In the genomic region with DNA sequence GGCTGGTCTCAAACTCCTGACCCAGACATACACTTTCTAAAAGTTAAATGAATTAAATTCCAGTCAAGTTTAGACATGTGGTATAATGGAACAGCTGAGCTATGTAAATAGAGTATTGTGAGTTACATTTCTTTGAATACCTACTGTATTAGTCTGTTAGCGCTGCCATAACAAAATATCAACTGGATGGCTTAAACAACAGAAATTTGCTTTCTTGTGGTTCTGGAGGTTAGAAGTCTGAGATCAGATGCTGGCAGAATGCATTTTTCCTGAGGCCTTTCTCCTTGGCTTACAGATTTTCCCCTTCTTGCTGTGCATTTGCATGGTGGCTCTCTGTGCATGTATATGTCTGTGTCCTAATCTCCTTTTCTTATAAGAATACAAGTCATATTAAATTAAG, we compare ENCODE assay signal across 29 cellular contexts.
"Had no signal": no experiment of that assay in that cellular context is flagged by ENCODE, and none has a peak within 500 bp of the region (broad histone marks: within the 10 kb centered on the region; RNA-seq: fewer than 3 reads in every experiment).

No MANE protein-coding gene starts in this region.

- H3K36me3 ChIP-seq: adrenal gland, gastroesophageal sphincter, thoracic aorta, uterus had no signal

- H3K27me3 Mint-ChIP-seq: activated CD4-positive, alpha-beta T cell treated with anti-CD3 and anti-CD28 coated beads for 36 hours; activated CD8-positive, alpha-beta memory T cell treated with anti-CD3 and anti-CD28 coated beads, Interleukin-2, amount 10 ng/mL, durations not matched to agents 7 days and 5 days; activated naive CD8-positive, alpha-beta T cell treated with anti-CD3 and anti-CD28 coated beads for 36 hours; stimulated activated naive CD8-positive, alpha-beta T cell treated with anti-CD3 and anti-CD28 coated beads, Interleukin-15, Interleukin-2, amounts not matched to agents 100 ng/mL and 50 ng/mL, for 24 hours; T-cell; type B pancreatic cell had no signal

- H3K4me3 Mint-ChIP-seq: activated CD4-positive, alpha-beta T cell treated with anti-CD3 and anti-CD28 coated beads for 36 hours; activated CD8-positive, alpha-beta memory T cell treated with anti-CD3 and anti-CD28 coated beads, Interleukin-2, amount 10 ng/mL, durations not matched to agents 7 days and 5 days; activated CD8-positive, alpha-beta T cell treated with anti-CD3 and anti-CD28 coated beads, Interleukin-2, amount 10 ng/mL, durations not matched to agents 7 days and 5 days; activated naive CD4-positive, alpha-beta T cell treated with anti-CD3 and anti-CD28 coated beads for 36 hours; activated naive CD8-positive, alpha-beta T cell treated with anti-CD3 and anti-CD28 coated beads for 36 hours; central memory CD8-positive, alpha-beta T cell; natural killer cell treated with Interleukin-12 subunit alpha and Interleukin-12 subunit beta and Interleukin-15 and Interleukin-18, amount 100 ng/mL, for 72 hours; stimulated activated naive CD8-positive, alpha-beta T cell treated with anti-CD3 and anti-CD28 coated beads, Interleukin-15, Interleukin-2, amounts not matched to agents 100 ng/mL and 50 ng/mL, for 24 hours; T-cell; type B pancreatic cell had no signal

- H3K4me3 ChIP-seq: adrenal gland, gastroesophageal sphincter, thoracic aorta, uterus had no signal

- H3K9me3 Mint-ChIP-seq: activated naive CD4-positive, alpha-beta T cell treated with anti-CD3 and anti-CD28 coated beads for 36 hours; central memory CD8-positive, alpha-beta T cell; natural killer cell treated with Interleukin-12 subunit alpha and Interleukin-12 subunit beta and Interleukin-15 and Interleukin-18, amount 100 ng/mL, for 72 hours; T-cell; type B pancreatic cell had no signal

- H3K27me3 ChIP-seq: adrenal gland, gastroesophageal sphincter, uterus had no signal

- H3K4me1 ChIP-seq: adrenal gland, gastroesophageal sphincter, uterus had no signal

- DNase-seq: activated CD4-positive, alpha-beta T cell treated with anti-CD3 and anti-CD28 coated beads for 36 hours; activated CD4-positive, CD25-positive, alpha-beta regulatory T cell; activated CD8-positive, alpha-beta memory T cell treated with anti-CD3 and anti-CD28 coated beads, Interleukin-2, amount 10 ng/mL, durations not matched to agents 7 days and 5 days; activated CD8-positive, alpha-beta T cell treated with anti-CD3 and anti-CD28 coated beads, Interleukin-2, amount 10 ng/mL, durations not matched to agents 7 days and 5 days; activated effector memory CD4-positive, alpha-beta T cell treated with anti-CD3 and anti-CD28 coated beads, Interleukin-2, amount 50 U/mL, for 16 hours; activated naive CD4-positive, alpha-beta T cell treated with anti-CD3 and anti-CD28 coated beads for 36 hours; activated naive CD8-positive, alpha-beta T cell treated with anti-CD3 and anti-CD28 coated beads for 36 hours; activated T-cell treated with anti-CD3 and anti-CD28 coated beads for 4 hours; adrenal gland; aorta; effector CD8-positive, alpha-beta T cell; erythroblast; head of caudate nucleus; hippocampal formation; mesenchymal stem cell; posterior cingulate gyrus; right cardiac atrium; stimulated activated CD4-positive, alpha-beta T cell treated with anti-CD3 and anti-CD28 coated beads, Interleukin-12 subunit alpha, Interleukin-12 subunit beta, amount 100 ng/mL, for 4 hours; stimulated activated CD4-positive, alpha-beta T cell treated with anti-CD3 and anti-CD28 coated beads, Interleukin-4, amount 100 ng/mL, for 1 hour; T-cell; uterus had no signal

- H3K9me3 ChIP-seq: adrenal gland, gastroesophageal sphincter, thoracic aorta, uterus had no signal

- H3K27ac Mint-ChIP-seq: activated CD4-positive, alpha-beta T cell treated with anti-CD3 and anti-CD28 coated beads for 36 hours; activated CD8-positive, alpha-beta memory T cell treated with anti-CD3 and anti-CD28 coated beads, Interleukin-2, amount 10 ng/mL, durations not matched to agents 7 days and 5 days; activated CD8-positive, alpha-beta T cell treated with anti-CD3 and anti-CD28 coated beads, Interleukin-2, amount 10 ng/mL, durations not matched to agents 7 days and 5 days; activated naive CD4-positive, alpha-beta T cell treated with anti-CD3 and anti-CD28 coated beads for 36 hours; activated naive CD8-positive, alpha-beta T cell treated with anti-CD3 and anti-CD28 coated beads for 36 hours; natural killer cell treated with Interleukin-12 subunit alpha and Interleukin-12 subunit beta and Interleukin-15 and Interleukin-18, amount 100 ng/mL, for 72 hours; stimulated activated naive CD8-positive, alpha-beta T cell treated with anti-CD3 and anti-CD28 coated beads, Interleukin-15, Interleukin-2, amounts not matched to agents 100 ng/mL and 50 ng/mL, for 24 hours; T-cell; type B pancreatic cell had no signal

- H3K36me3 Mint-ChIP-seq: natural killer cell treated with Interleukin-12 subunit alpha and Interleukin-12 subunit beta and Interleukin-15 and Interleukin-18, amount 100 ng/mL, for 72 hours; T-cell; type B pancreatic cell had no signal

- FAIRE-seq: colon, endometrium had no signal

- H3K27ac ChIP-seq: adrenal gland, gastroesophageal sphincter, thoracic aorta, uterus had no signal

- ATAC-seq: activated CD4-positive, alpha-beta T cell treated with anti-CD3 and anti-CD28 coated beads for 36 hours; activated CD8-positive, alpha-beta memory T cell treated with anti-CD3 and anti-CD28 coated beads, Interleukin-2, amount 10 ng/mL, durations not matched to agents 7 days and 5 days; activated CD8-positive, alpha-beta T cell treated with anti-CD3 and anti-CD28 coated beads, Interleukin-2, amount 10 ng/mL, durations not matched to agents 7 days and 5 days; gastroesophageal sphincter; natural killer cell treated with Interleukin-12 subunit alpha and Interleukin-12 subunit beta and Interleukin-15 and Interleukin-18, amount 100 ng/mL, for 72 hours; right cardiac atrium; T-cell had no signal
